In the genomic region with DNA sequence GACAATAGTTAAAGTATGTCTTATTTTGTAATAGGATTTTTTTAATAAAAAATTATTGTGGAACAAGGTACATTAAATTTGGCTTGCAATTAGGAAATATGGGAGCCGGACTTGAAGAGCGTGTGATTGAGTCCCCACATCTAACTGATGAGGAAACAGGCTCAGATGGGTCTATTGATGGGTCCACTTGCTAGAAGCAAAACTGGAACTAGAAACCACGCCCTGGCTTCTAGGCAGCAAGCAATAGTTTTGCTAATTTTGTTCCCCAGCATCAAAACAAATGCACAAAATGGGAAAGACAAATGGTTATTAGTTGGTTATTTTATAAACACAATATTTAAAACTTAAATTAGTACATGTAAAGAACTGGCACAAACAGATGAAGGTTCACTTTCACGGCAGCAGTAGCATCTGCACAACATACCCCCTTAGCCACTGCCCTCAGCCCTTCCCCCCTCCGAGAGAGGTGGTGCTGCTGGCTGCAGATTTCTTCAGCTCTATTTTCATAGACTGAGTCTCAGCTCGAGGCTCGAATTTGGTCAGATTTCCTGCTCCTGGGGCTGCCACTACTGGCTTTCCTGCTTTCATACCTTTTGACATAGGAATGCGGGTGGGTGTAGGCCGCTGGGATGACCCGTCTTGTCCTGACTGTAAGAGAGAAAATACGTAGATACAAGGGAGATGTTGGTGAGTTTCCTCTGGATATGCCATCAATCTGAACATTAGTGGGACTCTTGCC, we compare ENCODE assay signal across 23 cellular contexts.
"Had no signal": no experiment of that assay in that cellular context is flagged by ENCODE, and none has a peak within 500 bp of the region (broad histone marks: within the 10 kb centered on the region; RNA-seq: fewer than 3 reads in every experiment).

No MANE protein-coding gene starts in this region.

- H3K4me1 Mint-ChIP-seq: central memory CD8-positive, alpha-beta T cell; naive thymus-derived CD8-positive, alpha-beta T cell had no signal

- H3K4me3 Mint-ChIP-seq: activated naive CD8-positive, alpha-beta T cell; central memory CD8-positive, alpha-beta T cell; mesothelial cell of epicardium; naive thymus-derived CD8-positive, alpha-beta T cell had no signal

- H3K27me3 ChIP-seq: adrenal gland, colonic mucosa, dorsolateral prefrontal cortex, esophagus squamous epithelium, gastrocnemius medialis, sigmoid colon, upper lobe of left lung had no signal

- H3K4me1 ChIP-seq: adrenal gland, colonic mucosa, gastrocnemius medialis, lower lobe of right lung had no signal

- H3K9me3 Mint-ChIP-seq: central memory CD8-positive, alpha-beta T cell; naive thymus-derived CD8-positive, alpha-beta T cell had no signal

- H3K27ac Mint-ChIP-seq: activated naive CD8-positive, alpha-beta T cell; mesothelial cell of epicardium; naive thymus-derived CD8-positive, alpha-beta T cell; progenitor cell of endocrine pancreas had no signal

- H3K36me3 Mint-ChIP-seq: activated naive CD8-positive, alpha-beta T cell had no signal

- H3K36me3 ChIP-seq: adrenal gland, colonic mucosa, esophagus squamous epithelium, thoracic aorta, upper lobe of left lung had no signal

- H3K4me3 ChIP-seq: adrenal gland, colonic mucosa, dorsolateral prefrontal cortex, esophagus squamous epithelium, gastrocnemius medialis, lower lobe of right lung, sigmoid colon, thoracic aorta, upper lobe of left lung had no signal

- H3K27me3 Mint-ChIP-seq: progenitor cell of endocrine pancreas had no signal

- H3K27ac ChIP-seq: adrenal gland, colonic mucosa, dorsolateral prefrontal cortex, esophagus squamous epithelium, gastrocnemius medialis, lower lobe of right lung, upper lobe of left lung had no signal

- ATAC-seq: gastrocnemius medialis; lower lobe of right lung; naive thymus-derived CD8-positive, alpha-beta T cell had no signal

- H3K9me3 ChIP-seq: adrenal gland, colonic mucosa, esophagus squamous epithelium, gastrocnemius medialis, lower lobe of right lung, sigmoid colon, thoracic aorta, upper lobe of left lung had no signal

- DNase-seq: activated T-cell treated with anti-CD3 and anti-CD28 coated beads, Interleukin-2, amount 50 U/mL, for 1 hour; adrenal gland; colonic mucosa; dorsolateral prefrontal cortex; esophagus squamous epithelium; gastrocnemius medialis; head of caudate nucleus; hypothalamus; kidney; lower lobe of right lung; naive thymus-derived CD8-positive, alpha-beta T cell; retina; sigmoid colon; stimulated activated CD4-positive, alpha-beta T cell treated with anti-CD3 and anti-CD28 coated beads, Interleukin-2, amount 100 ng/mL, for 48 hours; stimulated activated CD8-positive, alpha-beta memory T cell treated with anti-CD3 and anti-CD28 coated beads, Interleukin-4, amount 100 ng/mL, for 48 hours; stimulated activated naive CD4-positive, alpha-beta T cell; T-helper 1 cell; upper lobe of left lung had no signal
